Comparison of ENCODE assay signal across 11 cellular contexts in the genomic region with DNA sequence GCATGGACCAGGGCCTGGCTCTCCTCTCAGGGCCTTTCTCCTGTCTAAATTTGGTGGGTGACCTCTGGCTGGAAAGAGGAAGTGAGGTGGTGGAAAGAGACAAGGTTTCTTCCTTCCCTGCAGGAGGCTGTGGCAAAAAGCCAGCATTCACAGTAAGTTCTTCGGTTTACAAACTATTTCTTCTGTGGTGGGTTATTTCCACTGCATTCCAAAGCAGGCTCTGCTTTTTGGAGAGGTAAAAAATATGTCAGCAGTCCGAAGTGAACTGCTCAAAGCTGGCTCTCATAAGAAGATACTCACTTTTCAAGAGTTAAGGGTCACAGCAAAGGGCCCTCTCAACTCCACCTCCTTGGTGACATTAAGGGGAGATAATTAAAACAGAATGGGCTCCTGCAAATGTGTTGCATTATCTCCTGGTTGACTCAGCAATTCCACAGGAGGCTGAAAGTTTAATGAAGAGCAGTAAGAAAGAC. TPM values are rescaled to one million over a fixed set of nuclear protein-coding genes. Genes with fewer than 3 reads are reported as not detected.
A peak's percentile ranks its signal among the peaks of the same experiment; 100 is the strongest.
DNase-seq lines count a peak whose midpoint lies in the region; ATAC-seq, FAIRE-seq and TF ChIP-seq lines count a peak whose summit lies in the region.
"Had no signal": no experiment of that assay in that cellular context is flagged by ENCODE, and none has a peak within 500 bp of the region (broad histone marks: within the 10 kb centered on the region; RNA-seq: fewer than 3 reads in every experiment).

No MANE protein-coding gene starts in this region.

- H3K4me1 ChIP-seq in IMR-90 (ENCODE audit: control insufficient read depth, insufficient read depth, low read length) (peaks cover 11% of the 10 kb centered on the region), GM12878 (ENCODE audit: control insufficient read depth, insufficient read depth, low read length) (no peaks in the 10 kb centered on the region)
- no peaks in the 10 kb centered on the region for H3K4me1 ChIP-seq in effector memory CD4-positive, alpha-beta T cell (ENCODE audit: control insufficient read depth, insufficient read depth, low read length, poor library complexity, severe bottlenecking)
- H3K4me1 ChIP-seq: left ventricle myocardium inferior had no signal

- no peak overlapping the region for H3K56ac ChIP-seq in IMR-90 (ENCODE audit: extremely low read depth, insufficient read depth, low read length)

- peak overlapping the region; percentile 67 for H2BK120ac ChIP-seq in IMR-90 (ENCODE audit: low read depth, low read length)

- SMC1A ChIA-PET in GM12878 (lab: Charles Lee; ENCODE audit: uncharacterized antibody, unreplicated experiment) = interaction anchor here (1.8 kb wide), 1 partner anchor 16 kb away, joined by 4 read pairs; no protein-coding TSS in a partner anchor

- H3K4me3 ChIP-seq in IMR-90 (ENCODE audit: insufficient read depth, low read depth, low read length) = no peak overlapping the region
- H3K4me3 ChIP-seq in GM12878 = no peak overlapping the region
- no peak overlapping the region for H3K4me3 ChIP-seq in effector memory CD4-positive, alpha-beta T cell (ENCODE audit: insufficient read depth, low read depth, low read length, poor library complexity, severe bottlenecking)
- H3K4me3 ChIP-seq: left ventricle myocardium inferior had no signal

- H3K9ac ChIP-seq in IMR-90 (ENCODE audit: low read depth, low read length) (no peak overlapping the region), GM12878 (ENCODE audit: control insufficient read depth, insufficient read depth, low read length) (no peak overlapping the region)

- peak overlapping the region; percentile 15; the same call in 1 of the 2 replicates for H4K5ac ChIP-seq in IMR-90 (ENCODE audit: low read depth, low read length)

- H4K8ac ChIP-seq in IMR-90 (ENCODE audit: low read depth in 2 of 2, low read length in 2 of 2) = peak overlapping the region in 1 of 2 experiments; percentile 20; a peak in 1 of 4 replicates

- peak overlapping the region; percentile 68 for H3K27ac Mint-ChIP-seq in mesothelial cell of epicardium

- H2BK5ac ChIP-seq in IMR-90 (ENCODE audit: low read depth, low read length, poor library complexity, severe bottlenecking) = no peak overlapping the region

- H3K18ac ChIP-seq in IMR-90 (ENCODE audit: low read depth, low read length) = peak overlapping the region; percentile 61

- peak overlapping the region; percentile 73; the same call in 1 of the 2 replicates for H2BK20ac ChIP-seq in IMR-90 (ENCODE audit: low read depth, low read length)

- no peak for FAIRE-seq in GM12878 (lab: Jason Lieb, UNC)

- no peak for TF ChIP-seq EP300 in GM12878 (IDR thresholded peaks at IDR 0.05; ENCODE audit: borderline replicate concordance in 1 of 2, control insufficient read depth in 1 of 2, low read depth in 2 of 2, low read length in 2 of 2)

- H3K9me3 Mint-ChIP-seq in mesothelial cell of epicardium = no peaks in the 10 kb centered on the region

- ATAC-seq in IMR-90 (ENCODE audit: low read depth) (peak; percentile 24; the same call in 1 of the 2 replicates), GM12878 (peak; percentile 40), HG03159 (IDR thresholded peaks at IDR 0.05; ENCODE audit: unreplicated experiment) (no peak)

- no peak overlapping the region for H3K4me3 Mint-ChIP-seq in mesothelial cell of epicardium

- H3K4me2 ChIP-seq in IMR-90 (ENCODE audit: low read depth, low read length) = peak overlapping the region; percentile 82
- no peak overlapping the region for H3K4me2 ChIP-seq in GM12878 (ENCODE audit: control insufficient read depth, insufficient read depth)

- peak overlapping the region; percentile 18; the same call in 1 of the 2 replicates for H3K23ac ChIP-seq in IMR-90 (ENCODE audit: low read depth, low read length)

- POLR2A ChIA-PET in IMR-90 (lab: Charles Lee; ENCODE audit: unreplicated experiment) (no interaction called here), GM12878 (lab: Charles Lee) (no interaction called here)

- no CpG with 5 or more reads among the region's 2 CpGs for WGBS in IMR-90 (ENCODE audit: extremely low coverage in 2 of 2, insufficient read length in 1 of 2), 2 experiments
- 73% methylated on average over 2 of the region's 2 CpGs for WGBS in GM12878 (ENCODE audit: insufficient coverage, insufficient replicate concordance, low lambda C conversion rate, missing lambda C conversion rate)

- no TSS peak for BruUV-seq in IMR-90 (replicated peaks; lab: Mats Ljungman, UMichigan)
- no TSS peak for BruUV-seq in GM12878 (replicated peaks; lab: Mats Ljungman, UMichigan)

- H4K20me1 ChIP-seq in IMR-90 (ENCODE audit: insufficient read depth, low read length) (no peaks in the 10 kb centered on the region), GM12878 (ENCODE audit: control insufficient read depth, insufficient read depth) (no peaks in the 10 kb centered on the region)

- CTCF ChIA-PET in IMR-90 (lab: Yijun Ruan, JAX) = no interaction called here
- CTCF ChIA-PET in GM12878 (lab: Yijun Ruan, JAX) = interaction anchor here (0.6 kb wide), 1 partner anchor 47 kb away, joined by 3 read pairs; no protein-coding TSS in a partner anchor

- no peak for TF ChIP-seq RAD21 in IMR-90 (IDR thresholded peaks at IDR 0.05; ENCODE audit: low read length)
- no peak for TF ChIP-seq RAD21 in GM12878 (IDR thresholded peaks at IDR 0.05; ENCODE audit: insufficient read depth, low read depth, low read length)

- H3K36me3 Mint-ChIP-seq in mesothelial cell of epicardium = no peaks in the 10 kb centered on the region

- H2AK9ac ChIP-seq in IMR-90 (replicated peaks; ENCODE audit: low read depth, low read length, poor library complexity) = no peak overlapping the region

- DNase-seq in CMK (ENCODE audit: low read depth) = peak; percentile 9
- DNase-seq in IMR-90 = peak; percentile 75
- DNase-seq in GM12878 (ENCODE audit: low read depth, low spot score) = no peak
- DNase-seq in mesothelial cell of epicardium (ENCODE audit: low spot score in 2 of 2, unreplicated experiment in 2 of 2) = peak in 1 of 2 experiments; percentile 38
- DNase-seq in SW480 (ENCODE audit: low spot score) = no peak
- no peak for DNase-seq in effector memory CD4-positive, alpha-beta T cell
- DNase-seq in NK-92 treated with Interleukin-12 subunit alpha and Interleukin-12 subunit beta, amount 100 ng/mL, for 24 hours (lab: John Stamatoyannopoulos, UW) = no peak
- DNase-seq: DMS79 treated with DMSO at 0.1 percent for 48 hours; left ventricle myocardium inferior; stimulated activated CD4-positive, alpha-beta T cell treated with anti-CD3 and anti-CD28 coated beads, Interleukin-1b, Interleukin-23, amount 100 ng/mL, for 48 hours had no signal

- H2AFZ ChIP-seq in IMR-90 (replicated peaks; ENCODE audit: low read length, poor library complexity) (peak overlapping the region; percentile 53), GM12878 (ENCODE audit: control insufficient read depth, low read depth, low read length) (no peak overlapping the region)

- RAD21 ChIA-PET in GM12878 (lab: Charles Lee; ENCODE audit: unreplicated experiment) = no interaction called here

- H3K27me3 Mint-ChIP-seq in mesothelial cell of epicardium (ENCODE audit: low read depth) = no peaks in the 10 kb centered on the region

- in situ Hi-C loops in IMR-90 (cut with MboI; ENCODE audit: low sequenced_read_pairs) = no loop called here
- in situ Hi-C loops in GM12878 (cut with MboI) = no loop called here

- H3K9me3 ChIP-seq in IMR-90 (ENCODE audit: control insufficient read depth, insufficient read depth, low read length) (no peaks in the 10 kb centered on the region), GM12878 (replicated peaks; ENCODE audit: control insufficient read depth, insufficient read depth, low read length) (no peaks in the 10 kb centered on the region)
- H3K9me3 ChIP-seq in effector memory CD4-positive, alpha-beta T cell (ENCODE audit: control insufficient read depth, low read length) = no peaks in the 10 kb centered on the region
- H3K9me3 ChIP-seq: left ventricle myocardium inferior had no signal

- H2BK15ac ChIP-seq in IMR-90 (ENCODE audit: low read depth, low read length) = no peak overlapping the region; the same call in 2 of the 3 replicates

- no peaks in the 10 kb centered on the region for H3K9me1 ChIP-seq in IMR-90 (ENCODE audit: insufficient read depth, low read length)

- peaks cover 33% of the 10 kb centered on the region for H3K4me1 Mint-ChIP-seq in mesothelial cell of epicardium

- H3K36me3 ChIP-seq in IMR-90 (ENCODE audit: control insufficient read depth, insufficient read depth, low read length) (no peaks in the 10 kb centered on the region), GM12878 (ENCODE audit: control insufficient read depth in 2 of 2, insufficient read depth in 2 of 2, low read length in 1 of 2) (no peaks in the 10 kb centered on the region)
- no peaks in the 10 kb centered on the region for H3K36me3 ChIP-seq in effector memory CD4-positive, alpha-beta T cell (ENCODE audit: control insufficient read depth, insufficient read depth, low read length)
- H3K36me3 ChIP-seq: left ventricle myocardium inferior had no signal

- no peak for TF ChIP-seq CTCF in IMR-90 (conservative IDR thresholded peaks at IDR 0.05; ENCODE audit: low read depth, low read length)
- no peak for TF ChIP-seq CTCF in GM12878 (IDR thresholded peaks at IDR 0.05 in 2 of 3, conservative IDR thresholded peaks at IDR 0.05 in 1 of 3; ENCODE audit: control insufficient read depth in 2 of 3, extremely low read depth in 1 of 3, insufficient read depth in 1 of 3, low read depth in 3 of 3, low read length in 3 of 3)
- no peak for TF ChIP-seq CTCF in mesothelial cell of epicardium (IDR thresholded peaks at IDR 0.05; ENCODE audit: unreplicated experiment)

- H3K27ac ChIP-seq in IMR-90 (ENCODE audit: insufficient read depth, low read length) (peak overlapping the region; percentile 30; the same call in 1 of the 2 replicates), GM12878 (ENCODE audit: control insufficient read depth, insufficient read depth) (no peak overlapping the region)
- no peak overlapping the region for H3K27ac ChIP-seq in effector memory CD4-positive, alpha-beta T cell (ENCODE audit: insufficient read depth, low read length, poor library complexity, severe bottlenecking)
- H3K27ac ChIP-seq: left ventricle myocardium inferior had no signal

- H3K14ac ChIP-seq in IMR-90 (replicated peaks; ENCODE audit: low read depth, low read length) = peak overlapping the region; percentile 8; the same call in 1 of the 2 replicates

- no peak for TF ChIP-seq POLR2A in IMR-90 (IDR thresholded peaks at IDR 0.05; ENCODE audit: low read depth, low read length)
- no peak for TF ChIP-seq POLR2A in GM12878 (IDR thresholded peaks at IDR 0.05; ENCODE audit: low read depth, low read length)

- H2AK5ac ChIP-seq in IMR-90 (ENCODE audit: low read depth, low read length) = no peak overlapping the region

- intact Hi-C loops in IMR-90 (cut with micrococcal nuclease) = no loop called here
- intact Hi-C loops in GM12878 (cut with micrococcal nuclease; ENCODE audit: unreplicated experiment) = no loop called here

- no peaks in the 10 kb centered on the region for H3K79me1 ChIP-seq in IMR-90 (ENCODE audit: low read depth in 1 of 2, low read length in 2 of 2)

- peak overlapping the region; percentile 3; the same call in 1 of the 2 replicates for H3K4ac ChIP-seq in IMR-90 (ENCODE audit: low read depth, low read length)

- H3K79me2 ChIP-seq in GM12878 (ENCODE audit: control insufficient read depth, insufficient read depth, low read length) = no peaks in the 10 kb centered on the region

- dilution Hi-C loops in IMR-90 (cut with HindIII; ENCODE audit: low sequenced_read_pairs, unreplicated experiment) = no loop called here

- H3K27me3 ChIP-seq in IMR-90 (ENCODE audit: control insufficient read depth, insufficient read depth, low read length) = no peaks in the 10 kb centered on the region
- H3K27me3 ChIP-seq in GM12878 (replicated peaks in 1 of 2; ENCODE audit: control insufficient read depth in 2 of 2, insufficient read depth in 2 of 2, low read length in 1 of 2) = no peaks in the 10 kb centered on the region
- H3K27me3 ChIP-seq in effector memory CD4-positive, alpha-beta T cell (replicated peaks; ENCODE audit: control insufficient read depth, insufficient read depth, low read length, poor library complexity, severe bottlenecking) = no peaks in the 10 kb centered on the region

- peak overlapping the region; percentile 19; the same call in 1 of the 2 replicates for H4K91ac ChIP-seq in IMR-90 (ENCODE audit: insufficient read depth, low read depth, low read length)

RNA-seq across cellular contexts. Expression of gene POC1B, which starts 48.9 kb away (rescaled TPM):
- 10.4 and 13.3 TPM in 2 replicates for total RNA-seq in IMR-90 (2012; rRNA removed)
- 4.7 and 5.0 TPM in 2 replicates for polyA plus RNA-seq in IMR-90 (2012; rRNA removed)
- polyA plus RNA-seq in IMR-90 (2012; cell fraction: cytosol; rRNA removed) = 0.77 and 1.7 TPM in 2 replicates
- 1.2 and 7.7 TPM in 2 replicates for polyA plus RNA-seq in IMR-90 (2012; cell fraction: nucleus; rRNA removed; ENCODE audit: low replicate concordance)
- total RNA-seq in GM12878 (2013; cell fraction: nucleolus; rRNA removed) = 57.1 and 57.4 TPM in 2 replicates
- 10.8 and 14.5 TPM in 2 replicates for total RNA-seq in GM12878 (2014; rRNA removed)
- 11.6 and 16.9 TPM in 2 replicates for total RNA-seq in GM12878 (2014; rRNA removed; fragmentation: Illumina TruSeq; extraction: Trizol)
- total RNA-seq in GM12878 (2021) = 8.6 and 11.1 TPM in 2 replicates
- polyA plus RNA-seq in GM12878 (2011; ENCODE audit: low read depth) = 4.0 TPM
- polyA plus RNA-seq in GM12878 (2011; rRNA removed) = 16.7 and 26.5 TPM in 2 replicates
- 6.8 and 7.1 TPM in 2 replicates for polyA plus RNA-seq in GM12878 (2011; cell fraction: cytosol; rRNA removed)
- polyA plus RNA-seq in GM12878 (2011; cell fraction: nucleus; rRNA removed) = 8.1 and 10.5 TPM in 2 replicates
- polyA plus RNA-seq in GM12878 (2012) = 8.7 and 11.3 TPM in 2 replicates
- 12.6 and 16.6 TPM in 2 replicates for polyA plus RNA-seq in GM12878 (2014; fragmentation: Illumina TruSeq; extraction: Trizol)
- polyA plus RNA-seq in GM12878 (2014; fragmentation: Nextera tagmentation; extraction: Ambion mirVana) = 1 to 10 TPM; 4.4 to 6.3 TPM
- polyA plus RNA-seq in GM12878 (2014; rRNA removed) = 5.8 and 9.0 TPM in 2 replicates
- 10 to 100 TPM; 17.4 to 17.8 TPM for polyA plus RNA-seq in GM12878 (2016; fragmentation: Nextera tagmentation; extraction: Ambion mirVana)
- 23.5 and 30.6 TPM in 2 replicates for polyA minus RNA-seq in GM12878 (2011; rRNA and poly(A)+ RNA removed)
- 4.7 and 8.3 TPM in 2 replicates for polyA minus RNA-seq in GM12878 (2011; cell fraction: cytosol; rRNA and poly(A)+ RNA removed)
- 16.4 and 21.6 TPM in 2 replicates for polyA minus RNA-seq in GM12878 (2011; cell fraction: nucleus; rRNA and poly(A)+ RNA removed)
- 11.9 to 12.5 TPM (median 12.1 TPM) in 3 replicates for total RNA-seq in mesothelial cell of epicardium

RNA-seq across cellular contexts. Expression of gene GALNT4, which starts 50.2 kb away (rescaled TPM):
- total RNA-seq in IMR-90 (2012; rRNA removed) (9.0 and 14.2 TPM in 2 replicates), GM12878 (2014; rRNA removed) (1.6 and 3.0 TPM in 2 replicates), GM12878 (2014; rRNA removed; fragmentation: Illumina TruSeq; extraction: Trizol) (1.9 and 2.7 TPM in 2 replicates), GM12878 (2021) (2.6 TPM in 2 replicates), mesothelial cell of epicardium (6.4 to 7.2 TPM (median 6.4 TPM) in 3 replicates)
- polyA plus RNA-seq in IMR-90 (2012; rRNA removed) (1.9 and 2.6 TPM in 2 replicates), GM12878 (2011; rRNA removed) (1.7 and 2.2 TPM in 2 replicates), GM12878 (2014; fragmentation: Illumina TruSeq; extraction: Trizol) (1.8 and 1.9 TPM in 2 replicates), GM12878 (2014; fragmentation: Nextera tagmentation; extraction: Ambion mirVana) (1 to 10 TPM in 1 of 2 experiments, under 1 TPM in 1; 0.90 to 1.1 TPM), GM12878 (2014; rRNA removed) (1.3 and 1.4 TPM in 2 replicates), GM12878 (2016; fragmentation: Nextera tagmentation; extraction: Ambion mirVana) (1 to 10 TPM; 2.3 to 2.9 TPM)
- 0.76 and 1.2 TPM in 2 replicates for polyA plus RNA-seq in IMR-90 (2012; cell fraction: cytosol; rRNA removed)
- polyA plus RNA-seq in IMR-90 (2012; cell fraction: nucleus; rRNA removed; ENCODE audit: low replicate concordance) = 0.29 and 1.4 TPM in 2 replicates
- total RNA-seq in GM12878 (2013; cell fraction: nucleolus; rRNA removed) = 11.8 and 11.9 TPM in 2 replicates
- polyA plus RNA-seq in GM12878 (2011; ENCODE audit: low read depth) = 0.68 TPM
- 0.43 and 0.66 TPM in 2 replicates for polyA plus RNA-seq in GM12878 (2011; cell fraction: cytosol; rRNA removed)
- 0.78 and 0.91 TPM in 2 replicates for polyA plus RNA-seq in GM12878 (2011; cell fraction: nucleus; rRNA removed)
- polyA plus RNA-seq in GM12878 (2012) = 1.5 and 1.6 TPM in 2 replicates
- 1.4 and 1.9 TPM in 2 replicates for polyA minus RNA-seq in GM12878 (2011; rRNA and poly(A)+ RNA removed)
- polyA minus RNA-seq in GM12878 (2011; cell fraction: cytosol; rRNA and poly(A)+ RNA removed) = 0.62 TPM in 1 of 2 replicates, not detected in the other
- polyA minus RNA-seq in GM12878 (2011; cell fraction: nucleus; rRNA and poly(A)+ RNA removed) = 2.7 and 4.2 TPM in 2 replicates

Comparison
In these comparisons a context has a peak if more than half of its experiments do, and no peak if none do; other contexts are left out.
1. DNase-seq: peak in CMK (single experiment) and IMR-90 (single experiment); none in GM12878 (single experiment), SW480 (single experiment), effector memory CD4-positive, alpha-beta T cell (0 of 3) and NK-92 treated with Interleukin-12 subunit alpha and Interleukin-12 subunit beta, amount 100 ng/mL, for 24 hours (single experiment).